In genomic region chr9:137386507-137387000, GRCh38 we compare ENCODE assay signal across 12 cellular contexts. TPM values are rescaled to one million over a fixed set of nuclear protein-coding genes. Genes with fewer than 3 reads are reported as not detected.
DNase-seq lines count a peak whose midpoint lies in the region; ATAC-seq, FAIRE-seq and TF ChIP-seq lines count a peak whose summit lies in the region.
"Not testable (repeated sequence)": the region's sequence is repeated elsewhere in the genome, so short reads cannot be mapped to it uniquely, and the experiment has no call there.
"Had no signal": no experiment of that assay in that cellular context is flagged by ENCODE, and none has a peak within 500 bp of the region (broad histone marks: within the 10 kb centered on the region; RNA-seq: fewer than 3 reads in every experiment).

No MANE protein-coding gene starts in this region.

- not testable (repeated sequence) for H3K27me3 ChIP-seq in CD8-positive, alpha-beta T cell (ENCODE audit: insufficient read depth, low read length); endothelial cell of umbilical vein (ENCODE audit: control insufficient read depth in 2 of 2, insufficient read depth in 2 of 2, low read length in 2 of 2); HepG2 (ENCODE audit: control insufficient read depth in 1 of 2, insufficient read depth in 2 of 2, low read length in 2 of 2); neuronal stem cell (ENCODE audit: control insufficient read depth in 3 of 3, insufficient read depth in 3 of 3, low read depth in 1 of 3, low read length in 3 of 3)

- TF ChIP-seq POLR2A in endothelial cell of umbilical vein (IDR thresholded peaks at IDR 0.05; ENCODE audit: low read depth, low read length); HepG2 (IDR thresholded peaks at IDR 0.05; ENCODE audit: insufficient read depth in 1 of 2, low read depth in 2 of 2, low read length in 2 of 2): not testable (repeated sequence)

- H3K27ac ChIP-seq in CD8-positive, alpha-beta T cell (ENCODE audit: low read depth, low read length); HepG2 (ENCODE audit: extremely low read length, insufficient read depth, low read length); neuronal stem cell (replicated peaks; ENCODE audit: low read length): not testable (repeated sequence)
- peak overlapping the region; percentile 81 for H3K27ac ChIP-seq in endothelial cell of umbilical vein (ENCODE audit: insufficient read depth, low read depth, low read length)

- H3K18ac ChIP-seq in neuronal stem cell (ENCODE audit: low read length), result not testable (repeated sequence)

- not testable (repeated sequence) for H2AFZ ChIP-seq in endothelial cell of umbilical vein (ENCODE audit: low read depth, low read length); HepG2 (ENCODE audit: low read length); neuronal stem cell (ENCODE audit: low read length)

- not testable (repeated sequence) for H2BK5ac ChIP-seq in neuronal stem cell (ENCODE audit: low read length)

- H3K4me3 ChIP-seq in CD8-positive, alpha-beta T cell (ENCODE audit: low read depth, low read length); endothelial cell of umbilical vein (replicated peaks in 1 of 3; ENCODE audit: insufficient read depth in 1 of 3, low read depth in 1 of 3, low read length in 3 of 3); HepG2 (replicated peaks in 1 of 3; ENCODE audit: insufficient read depth in 1 of 3, low read depth in 2 of 3, low read length in 3 of 3); neuronal stem cell (ENCODE audit: low read length in 2 of 2): not testable (repeated sequence)

- H4K8ac ChIP-seq in neuronal stem cell (ENCODE audit: low read depth, low read length), result not testable (repeated sequence)

- H3K4me3 Mint-ChIP-seq in CD8-positive, alpha-beta T cell; activated T-cell treated with anti-CD3 and anti-CD28 coated beads, Interleukin-2, amount 50 U/mL, for 24 hours; activated naive CD8-positive, alpha-beta T cell treated with anti-CD3 and anti-CD28 coated beads for 36 hours: not testable (repeated sequence)

- H3K9me3 ChIP-seq in CD8-positive, alpha-beta T cell (ENCODE audit: low read length); endothelial cell of umbilical vein (replicated peaks; ENCODE audit: control insufficient read depth, insufficient read depth, low read length); HepG2 (ENCODE audit: low read length); neuronal stem cell (replicated peaks in 1 of 2; ENCODE audit: control insufficient read depth in 2 of 2, insufficient read depth in 1 of 2, low read depth in 1 of 2, low read length in 2 of 2): not testable (repeated sequence)

- H3K4me1 ChIP-seq in CD8-positive, alpha-beta T cell (ENCODE audit: insufficient read depth, low read length), result peaks cover 15% of the 10 kb centered on the region
- peaks cover 13% of the 10 kb centered on the region for H3K4me1 ChIP-seq in endothelial cell of umbilical vein (ENCODE audit: control insufficient read depth, extremely low read depth, insufficient read depth, low read length)
- H3K4me1 ChIP-seq in HepG2 (ENCODE audit: insufficient read depth, low read length), result peaks cover 45% of the 10 kb centered on the region
- peaks cover 4 to 33% of the 10 kb centered on the region in 2 donors for H3K4me1 ChIP-seq in neuronal stem cell (ENCODE audit: control insufficient read depth in 2 of 2, insufficient read depth in 1 of 2, low read depth in 1 of 2, low read length in 2 of 2)

- H2BK120ac ChIP-seq in neuronal stem cell (ENCODE audit: low read depth, low read length), result not testable (repeated sequence)

- not testable (repeated sequence) for TF ChIP-seq EP300 in HepG2 (IDR thresholded peaks at IDR 0.05; ENCODE audit: low read depth in 2 of 2, low read length in 2 of 2); HepG2 (CRISPR knock-in tag; IDR thresholded peaks at IDR 0.05; ENCODE audit: borderline replicate concordance)

- not testable (repeated sequence) for ATAC-seq in CD8-positive, alpha-beta T cell; HepG2

- H3K4me1 Mint-ChIP-seq in CD8-positive, alpha-beta T cell (ENCODE audit: low read depth), result peaks cover 11% of the 10 kb centered on the region
- peaks cover 23% of the 10 kb centered on the region for H3K4me1 Mint-ChIP-seq in activated T-cell treated with anti-CD3 and anti-CD28 coated beads, Interleukin-2, amount 50 U/mL, for 24 hours (ENCODE audit: low read depth)
- H3K4me1 Mint-ChIP-seq in activated naive CD8-positive, alpha-beta T cell treated with anti-CD3 and anti-CD28 coated beads for 36 hours, result not testable (repeated sequence)

- WGBS in HepG2 (ENCODE audit: low lambda C conversion rate), result 69% methylated on average over 9 of the region's 9 CpGs
- no CpG with 5 or more reads among the region's 9 CpGs for WGBS in neuronal stem cell (ENCODE audit: extremely low coverage in 2 of 2, insufficient read length in 2 of 2, insufficient replicate concordance in 1 of 2), 2 donors

- BruUV-seq in endothelial cell of umbilical vein (replicated peaks; lab: Mats Ljungman, UMichigan); HepG2 (replicated peaks; lab: Mats Ljungman, UMichigan): not testable (repeated sequence)

- CTCF ChIA-PET in CD8-positive, alpha-beta T cell (lab: Charles Lee); HepG2 (lab: Yijun Ruan, JAX; ENCODE audit: low intra/inter-chr PET ratio, low total read pairs): not testable (repeated sequence)
- CTCF ChIA-PET in endothelial cell of umbilical vein (lab: Charles Lee), result interaction anchor here (1.9 kb wide), 1 partner anchor 85 kb away, joined by 9 read pairs; the partner anchor contains the start of gene NRARP

- not testable (repeated sequence) for FAIRE-seq in endothelial cell of umbilical vein (lab: Jason Lieb, UNC); HepG2 (lab: Jason Lieb, UNC)

- in situ Hi-C loops in HepG2 (cut with HindIII; ENCODE audit: extremely low pct_ligation_motif_present, low pct_unique_long_range_greater_than_20kb), result not testable (repeated sequence)

- not testable (repeated sequence) for H3K36me3 ChIP-seq in CD8-positive, alpha-beta T cell (ENCODE audit: insufficient read depth, low read length); endothelial cell of umbilical vein (ENCODE audit: control insufficient read depth in 2 of 2, extremely low read depth in 1 of 2, insufficient read depth in 2 of 2, low read length in 2 of 2); HepG2 (replicated peaks in 1 of 2; ENCODE audit: control insufficient read depth in 1 of 2, insufficient read depth in 2 of 2, low read length in 2 of 2); neuronal stem cell (replicated peaks in 1 of 2; ENCODE audit: control insufficient read depth in 2 of 2, insufficient read depth in 2 of 2, low read length in 2 of 2)

- H2BK15ac ChIP-seq in neuronal stem cell (ENCODE audit: low read length), result not testable (repeated sequence)

- H3K9me1 ChIP-seq in endothelial cell of umbilical vein (replicated peaks; ENCODE audit: control insufficient read depth, extremely low read depth, insufficient read depth, low read length), result not testable (repeated sequence)

- H3K27me3 Mint-ChIP-seq in CD8-positive, alpha-beta T cell (ENCODE audit: low read depth); activated T-cell treated with anti-CD3 and anti-CD28 coated beads, Interleukin-2, amount 50 U/mL, for 24 hours; activated naive CD8-positive, alpha-beta T cell treated with anti-CD3 and anti-CD28 coated beads for 36 hours: not testable (repeated sequence)

- POLR2A ChIA-PET in CD8-positive, alpha-beta T cell (lab: Charles Lee); endothelial cell of umbilical vein (lab: Charles Lee); HepG2 (lab: Yijun Ruan, JAX): not testable (repeated sequence)

- not testable (repeated sequence) for H3K4me2 ChIP-seq in endothelial cell of umbilical vein (ENCODE audit: insufficient read depth, low read length); HepG2 (ENCODE audit: low read depth, low read length); neuronal stem cell (ENCODE audit: insufficient read depth, low read length, poor library complexity, severe bottlenecking)

- not testable (repeated sequence) for H3K36me3 Mint-ChIP-seq in CD8-positive, alpha-beta T cell; activated T-cell treated with anti-CD3 and anti-CD28 coated beads, Interleukin-2, amount 50 U/mL, for 24 hours (ENCODE audit: low read depth); activated naive CD8-positive, alpha-beta T cell treated with anti-CD3 and anti-CD28 coated beads for 36 hours

- not testable (repeated sequence) for DNase-seq in CD8-positive, alpha-beta T cell; activated T-cell treated with anti-CD3 and anti-CD28 coated beads, Interleukin-2, amount 50 U/mL, for 24 hours; activated naive CD8-positive, alpha-beta T cell treated with anti-CD3 and anti-CD28 coated beads for 36 hours; endothelial cell of umbilical vein (ENCODE audit: low read depth, low spot score); HepG2 (ENCODE audit: low spot score); neuronal stem cell (ENCODE audit: low spot score)

- not testable (repeated sequence) for H4K91ac ChIP-seq in neuronal stem cell (ENCODE audit: low read depth, low read length, poor library complexity)

- not testable (repeated sequence) for H2AK5ac ChIP-seq in neuronal stem cell (ENCODE audit: low read depth, low read length)

- TF ChIP-seq RAD21 in HepG2 (CRISPR knock-in tag; IDR thresholded peaks at IDR 0.05), result not testable (repeated sequence)

- H4K20me1 ChIP-seq in endothelial cell of umbilical vein (replicated peaks; ENCODE audit: control insufficient read depth, extremely low read depth, insufficient read depth, low read length); HepG2 (ENCODE audit: insufficient read depth, low read length): not testable (repeated sequence)

- H3K79me2 ChIP-seq in endothelial cell of umbilical vein (ENCODE audit: control insufficient read depth, insufficient read depth, low read length); HepG2 (ENCODE audit: insufficient read depth, low read length): not testable (repeated sequence)

- not testable (repeated sequence) for H3K14ac ChIP-seq in neuronal stem cell (ENCODE audit: low read length)

- not testable (repeated sequence) for H3K9ac ChIP-seq in endothelial cell of umbilical vein (replicated peaks; ENCODE audit: extremely low read depth, insufficient read depth, low read length); HepG2 (ENCODE audit: insufficient read depth, low read depth, low read length)
- peak overlapping the region; percentile 60 for H3K9ac ChIP-seq in neuronal stem cell (ENCODE audit: low read depth, low read length, poor library complexity)

- not testable (repeated sequence) for H3K4ac ChIP-seq in neuronal stem cell (ENCODE audit: low read length)

- TF ChIP-seq CTCF in CD8-positive, alpha-beta T cell (IDR thresholded peaks at IDR 0.05); endothelial cell of umbilical vein (IDR thresholded peaks at IDR 0.05; ENCODE audit: extremely low read depth in 1 of 2, insufficient read depth in 1 of 2, low read depth in 1 of 2, low read length in 2 of 2); HepG2 (CRISPR knock-in tag; IDR thresholded peaks at IDR 0.05): not testable (repeated sequence)

- H2BK12ac ChIP-seq in neuronal stem cell (ENCODE audit: low read length), result not testable (repeated sequence)

- not testable (repeated sequence) for H3K9me3 Mint-ChIP-seq in CD8-positive, alpha-beta T cell; activated T-cell treated with anti-CD3 and anti-CD28 coated beads, Interleukin-2, amount 50 U/mL, for 24 hours; activated naive CD8-positive, alpha-beta T cell treated with anti-CD3 and anti-CD28 coated beads for 36 hours

- peaks cover 16% of the 10 kb centered on the region for H3K79me1 ChIP-seq in neuronal stem cell (ENCODE audit: low read depth, low read length)

- peak overlapping the region; percentile 55 for H3K27ac Mint-ChIP-seq in CD8-positive, alpha-beta T cell
- H3K27ac Mint-ChIP-seq in activated T-cell treated with anti-CD3 and anti-CD28 coated beads, Interleukin-2, amount 50 U/mL, for 24 hours, result peak overlapping the region; percentile 85
- H3K27ac Mint-ChIP-seq in activated naive CD8-positive, alpha-beta T cell treated with anti-CD3 and anti-CD28 coated beads for 36 hours, result peak overlapping the region; percentile 25

- not testable (repeated sequence) for H3K23ac ChIP-seq in neuronal stem cell (ENCODE audit: low read depth, low read length, poor library complexity)

- intact Hi-C loops in CD8-positive, alpha-beta T cell (cut with DNase I, micrococcal nuclease); HepG2 (cut with micrococcal nuclease; ENCODE audit: unreplicated experiment): not testable (repeated sequence)
- intact Hi-C loops in endothelial cell of umbilical vein (cut with micrococcal nuclease), result loop anchor here (5.0 kb wide), 1 partner anchor 34 kb away; no protein-coding TSS in a partner anchor

- dilution Hi-C loops in endothelial cell of umbilical vein (cut with MboI; ENCODE audit: extremely low pct_ligation_motif_present, low sequenced_read_pairs), result not testable (repeated sequence)

RNA-seq across cellular contexts. Expression of gene EXD3, which starts 36.4 kb away (rescaled TPM):
- total RNA-seq in CD8-positive, alpha-beta T cell, result 10 to 100 TPM in 1 of 2 experiments, 1 to 10 TPM in 1; 9.1 to 11.0 TPM
- 1 to 10 TPM; 3.6 to 4.2 TPM for total RNA-seq in activated naive CD8-positive, alpha-beta T cell treated with anti-CD3 and anti-CD28 coated beads for 36 hours
- total RNA-seq in endothelial cell of umbilical vein (26.6 and 30.3 TPM in 2 replicates), HepG2 (2016; rRNA removed; fragmentation: Illumina TruSeq; extraction: Trizol) (1.3 and 2.7 TPM in 2 replicates)
- polyA plus RNA-seq in endothelial cell of umbilical vein (17.7 and 24.7 TPM in 2 replicates), HepG2 (2011; rRNA removed) (4.8 and 9.1 TPM in 2 replicates)
- 7.6 and 11.8 TPM in 2 replicates for polyA plus RNA-seq in endothelial cell of umbilical vein (2011; cell fraction: cytosol; rRNA removed)
- 34.8 and 44.7 TPM in 2 replicates for polyA plus RNA-seq in endothelial cell of umbilical vein (2011; cell fraction: nucleus; rRNA removed)
- 12.4 and 21.6 TPM in 2 replicates for polyA plus RNA-seq in endothelial cell of umbilical vein (2012)
- 11.0 and 15.0 TPM in 2 replicates for polyA minus RNA-seq in endothelial cell of umbilical vein
- polyA minus RNA-seq in endothelial cell of umbilical vein (2011; cell fraction: cytosol; rRNA and poly(A)+ RNA removed), result 4.9 TPM
- 13.0 and 26.5 TPM in 2 replicates for polyA minus RNA-seq in endothelial cell of umbilical vein (2011; cell fraction: nucleus; rRNA and poly(A)+ RNA removed)
- 1.1 and 1.7 TPM in 2 replicates for total RNA-seq in HepG2 (2016; cell fraction: cytosol; rRNA removed; fragmentation: Illumina TruSeq; extraction: Trizol; ENCODE audit: low read depth)
- total RNA-seq in HepG2 (2016; cell fraction: insoluble cytoplasmic fraction; rRNA removed; fragmentation: Illumina TruSeq; extraction: Trizol), result 1.3 and 3.1 TPM in 2 replicates
- total RNA-seq in HepG2 (2016; cell fraction: membrane; rRNA removed; fragmentation: Illumina TruSeq; extraction: Trizol), result 1.6 and 2.4 TPM in 2 replicates
- 3.0 and 3.1 TPM in 2 replicates for total RNA-seq in HepG2 (2016; cell fraction: nucleus; rRNA removed; fragmentation: Illumina TruSeq; extraction: Trizol)
- 1.6 and 3.2 TPM in 2 replicates for polyA plus RNA-seq in HepG2 (2011; cell fraction: cytosol; rRNA removed)
- 82.5 and 82.6 TPM in 2 replicates for polyA plus RNA-seq in HepG2 (2011; cell fraction: nucleus; rRNA removed)
- polyA plus RNA-seq in HepG2 (2012), result 4.7 and 9.6 TPM in 2 replicates
- 3.8 and 4.6 TPM in 2 replicates for polyA plus RNA-seq in HepG2 (2016; cell fraction: cytosol; fragmentation: Illumina TruSeq; extraction: Trizol; ENCODE audit: low read depth)
- 2.3 and 2.8 TPM in 2 replicates for polyA plus RNA-seq in HepG2 (2016; cell fraction: insoluble cytoplasmic fraction; fragmentation: Illumina TruSeq; extraction: Trizol; ENCODE audit: low read depth)
- 5.3 and 6.7 TPM in 2 replicates for polyA plus RNA-seq in HepG2 (2016; cell fraction: membrane; fragmentation: Illumina TruSeq; extraction: Trizol; ENCODE audit: low read depth)
- polyA plus RNA-seq in HepG2 (2016; cell fraction: nucleus; fragmentation: Illumina TruSeq; extraction: Trizol; ENCODE audit: insufficient read depth, low read depth), result 8.9 and 9.7 TPM in 2 replicates
- 3.4 and 4.2 TPM in 2 replicates for polyA minus RNA-seq in HepG2 (2011; rRNA and poly(A)+ RNA removed; ENCODE audit: low replicate concordance)
- 0.62 and 2.6 TPM in 2 replicates for polyA minus RNA-seq in HepG2 (2011; cell fraction: cytosol; rRNA and poly(A)+ RNA removed)
- 6.6 and 9.0 TPM in 2 replicates for polyA minus RNA-seq in HepG2 (2011; cell fraction: nucleus; rRNA and poly(A)+ RNA removed)
- 21.1 TPM for polyA plus RNA-seq in neuronal stem cell (2013, experiment 1 of 2)
- polyA plus RNA-seq in neuronal stem cell (2013, experiment 2 of 2), result 19.9 TPM

RNA-seq across cellular contexts. Expression of gene NOXA1, which starts 36.6 kb away (rescaled TPM):
- 1 to 10 TPM; 2.4 to 2.7 TPM for total RNA-seq in CD8-positive, alpha-beta T cell
- under 1 TPM; 0.66 to 0.76 TPM for total RNA-seq in activated naive CD8-positive, alpha-beta T cell treated with anti-CD3 and anti-CD28 coated beads for 36 hours
- total RNA-seq in endothelial cell of umbilical vein (0.91 and 1.3 TPM in 2 replicates), HepG2 (2016; rRNA removed; fragmentation: Illumina TruSeq; extraction: Trizol) (0.63 and 1.2 TPM in 2 replicates)
- polyA plus RNA-seq in endothelial cell of umbilical vein (0.40 and 0.51 TPM in 2 replicates), HepG2 (2011; rRNA removed) (0.78 and 2.1 TPM in 2 replicates)
- polyA plus RNA-seq in endothelial cell of umbilical vein (2011; cell fraction: cytosol; rRNA removed), result 0.20 TPM in 1 of 2 replicates, not detected in the other
- 1.6 and 1.7 TPM in 2 replicates for polyA plus RNA-seq in endothelial cell of umbilical vein (2011; cell fraction: nucleus; rRNA removed)
- polyA plus RNA-seq in endothelial cell of umbilical vein (2012), result 0.13 and 0.52 TPM in 2 replicates
- polyA minus RNA-seq in endothelial cell of umbilical vein, result 0.13 and 0.19 TPM in 2 replicates
- 1.8 TPM for polyA minus RNA-seq in endothelial cell of umbilical vein (2011; cell fraction: cytosol; rRNA and poly(A)+ RNA removed)
- polyA minus RNA-seq in endothelial cell of umbilical vein (2011; cell fraction: nucleus; rRNA and poly(A)+ RNA removed), result 0.67 TPM in 1 of 2 replicates, not detected in the other
- 0.81 and 1.1 TPM in 2 replicates for total RNA-seq in HepG2 (2016; cell fraction: cytosol; rRNA removed; fragmentation: Illumina TruSeq; extraction: Trizol; ENCODE audit: low read depth)
- 0.82 and 1.9 TPM in 2 replicates for total RNA-seq in HepG2 (2016; cell fraction: insoluble cytoplasmic fraction; rRNA removed; fragmentation: Illumina TruSeq; extraction: Trizol)
- 0.46 and 1.00 TPM in 2 replicates for total RNA-seq in HepG2 (2016; cell fraction: membrane; rRNA removed; fragmentation: Illumina TruSeq; extraction: Trizol)
- total RNA-seq in HepG2 (2016; cell fraction: nucleus; rRNA removed; fragmentation: Illumina TruSeq; extraction: Trizol), result 1.6 and 2.0 TPM in 2 replicates
- polyA plus RNA-seq in HepG2 (2011; cell fraction: cytosol; rRNA removed), result 0.53 and 1.0 TPM in 2 replicates
- 17.1 and 17.5 TPM in 2 replicates for polyA plus RNA-seq in HepG2 (2011; cell fraction: nucleus; rRNA removed)
- 0.76 and 1.0 TPM in 2 replicates for polyA plus RNA-seq in HepG2 (2012)
- polyA plus RNA-seq in HepG2 (2016; cell fraction: cytosol; fragmentation: Illumina TruSeq; extraction: Trizol; ENCODE audit: low read depth), result 0.60 and 0.67 TPM in 2 replicates
- polyA plus RNA-seq in HepG2 (2016; cell fraction: insoluble cytoplasmic fraction; fragmentation: Illumina TruSeq; extraction: Trizol; ENCODE audit: low read depth), result 0.39 and 0.46 TPM in 2 replicates
- polyA plus RNA-seq in HepG2 (2016; cell fraction: membrane; fragmentation: Illumina TruSeq; extraction: Trizol; ENCODE audit: low read depth), result 0.44 and 0.56 TPM in 2 replicates
- polyA plus RNA-seq in HepG2 (2016; cell fraction: nucleus; fragmentation: Illumina TruSeq; extraction: Trizol; ENCODE audit: insufficient read depth, low read depth), result 3.7 and 3.8 TPM in 2 replicates
- polyA minus RNA-seq in HepG2 (2011; rRNA and poly(A)+ RNA removed; ENCODE audit: low replicate concordance), result 0.44 and 0.61 TPM in 2 replicates
- polyA minus RNA-seq in HepG2 (2011; cell fraction: cytosol; rRNA and poly(A)+ RNA removed), result 0.44 TPM in 1 of 2 replicates, not detected in the other
- polyA minus RNA-seq in HepG2 (2011; cell fraction: nucleus; rRNA and poly(A)+ RNA removed), result 1.8 and 3.4 TPM in 2 replicates
- 0.61 TPM for polyA plus RNA-seq in neuronal stem cell (2013, experiment 1 of 2)
- polyA plus RNA-seq in neuronal stem cell (2013, experiment 2 of 2), result 0.64 TPM
- total RNA-seq: Daoy, G401, H4, IMR-90 had no signal

RNA-seq across cellular contexts. Expression of gene ENTPD8, which starts 54.6 kb away (rescaled TPM):
- total RNA-seq in CD8-positive, alpha-beta T cell, result not detected
- total RNA-seq in activated naive CD8-positive, alpha-beta T cell treated with anti-CD3 and anti-CD28 coated beads for 36 hours, result not detected
- total RNA-seq in endothelial cell of umbilical vein (0.42 and 0.51 TPM in 2 replicates), HepG2 (2016; rRNA removed; fragmentation: Illumina TruSeq; extraction: Trizol) (0.21 and 0.44 TPM in 2 replicates)
- polyA plus RNA-seq in endothelial cell of umbilical vein (0.44 and 0.45 TPM in 2 replicates), HepG2 (2011; rRNA removed) (0.26 and 0.38 TPM in 2 replicates)
- 0.14 and 0.21 TPM in 2 replicates for polyA plus RNA-seq in endothelial cell of umbilical vein (2011; cell fraction: cytosol; rRNA removed)
- 2.5 and 3.6 TPM in 2 replicates for polyA plus RNA-seq in endothelial cell of umbilical vein (2011; cell fraction: nucleus; rRNA removed)
- 0.12 and 0.14 TPM in 2 replicates for polyA plus RNA-seq in endothelial cell of umbilical vein (2012)
- not detected in 2 replicates for polyA minus RNA-seq in endothelial cell of umbilical vein
- polyA minus RNA-seq in endothelial cell of umbilical vein (2011; cell fraction: cytosol; rRNA and poly(A)+ RNA removed), result not detected
- polyA minus RNA-seq in endothelial cell of umbilical vein (2011; cell fraction: nucleus; rRNA and poly(A)+ RNA removed), result 0.24 TPM in 1 of 2 replicates, not detected in the other
- total RNA-seq in HepG2 (2016; cell fraction: cytosol; rRNA removed; fragmentation: Illumina TruSeq; extraction: Trizol; ENCODE audit: low read depth), result 0.09 and 0.20 TPM in 2 replicates
- 0.33 and 0.43 TPM in 2 replicates for total RNA-seq in HepG2 (2016; cell fraction: insoluble cytoplasmic fraction; rRNA removed; fragmentation: Illumina TruSeq; extraction: Trizol)
- total RNA-seq in HepG2 (2016; cell fraction: membrane; rRNA removed; fragmentation: Illumina TruSeq; extraction: Trizol), result 0.21 and 0.37 TPM in 2 replicates
- total RNA-seq in HepG2 (2016; cell fraction: nucleus; rRNA removed; fragmentation: Illumina TruSeq; extraction: Trizol), result 0.28 and 0.34 TPM in 2 replicates
- 0.21 and 0.30 TPM in 2 replicates for polyA plus RNA-seq in HepG2 (2011; cell fraction: cytosol; rRNA removed)
- polyA plus RNA-seq in HepG2 (2011; cell fraction: nucleus; rRNA removed), result 3.0 and 3.2 TPM in 2 replicates
- 0.35 and 0.44 TPM in 2 replicates for polyA plus RNA-seq in HepG2 (2012)
- 0.05 and 0.14 TPM in 2 replicates for polyA plus RNA-seq in HepG2 (2016; cell fraction: cytosol; fragmentation: Illumina TruSeq; extraction: Trizol; ENCODE audit: low read depth)
- polyA plus RNA-seq in HepG2 (2016; cell fraction: insoluble cytoplasmic fraction; fragmentation: Illumina TruSeq; extraction: Trizol; ENCODE audit: low read depth), result 0.25 TPM in 1 of 2 replicates, not detected in the other
- polyA plus RNA-seq in HepG2 (2016; cell fraction: membrane; fragmentation: Illumina TruSeq; extraction: Trizol; ENCODE audit: low read depth), result 0.08 and 0.15 TPM in 2 replicates
- 0.79 and 0.97 TPM in 2 replicates for polyA plus RNA-seq in HepG2 (2016; cell fraction: nucleus; fragmentation: Illumina TruSeq; extraction: Trizol; ENCODE audit: insufficient read depth, low read depth)
- 0.26 TPM in 1 of 2 replicates, not detected in the other for polyA minus RNA-seq in HepG2 (2011; rRNA and poly(A)+ RNA removed; ENCODE audit: low replicate concordance)
- polyA minus RNA-seq in HepG2 (2011; cell fraction: cytosol; rRNA and poly(A)+ RNA removed), result not detected in 2 replicates
- 0.26 and 0.37 TPM in 2 replicates for polyA minus RNA-seq in HepG2 (2011; cell fraction: nucleus; rRNA and poly(A)+ RNA removed)
- polyA plus RNA-seq in neuronal stem cell (2013, experiment 1 of 2), result 0.03 TPM
- polyA plus RNA-seq in neuronal stem cell (2013, experiment 2 of 2), result 0.04 TPM
- total RNA-seq: A673, Daoy, IMR-90 had no signal
- polyA plus RNA-seq: CD14-positive monocyte had no signal

Comparison
In these comparisons a context has a peak if more than half of its experiments do, and no peak if none do; other contexts are left out.
1. H3K27ac Mint-ChIP-seq: peak in every context shown above with its lines; median percentile 85 in activated T-cell treated with anti-CD3 and anti-CD28 coated beads, Interleukin-2, amount 50 U/mL, for 24 hours; 55 in CD8-positive, alpha-beta T cell; 25 in activated naive CD8-positive, alpha-beta T cell treated with anti-CD3 and anti-CD28 coated beads for 36 hours.